ENCODE assay signal across 8 cellular contexts in genomic region chr6:125748534-125749111, GRCh38. TPM values are rescaled to one million over a fixed set of nuclear protein-coding genes. Genes with fewer than 3 reads are reported as not detected.
A peak's percentile ranks its signal among the peaks of the same experiment; 100 is the strongest.
DNase-seq lines count a peak whose midpoint lies in the region; FAIRE-seq and TF ChIP-seq lines count a peak whose summit lies in the region.

No MANE protein-coding gene starts in this region.

- no peaks in the 10 kb centered on the region for H3K9me3 ChIP-seq in astrocyte (ENCODE audit: insufficient read depth, low read depth, low read length)

- H3K9ac ChIP-seq in astrocyte (ENCODE audit: low read length) = peak overlapping the region; percentile 74

- peak overlapping the region; percentile 90 for H2AFZ ChIP-seq in astrocyte (ENCODE audit: low read depth, low read length)

- TF ChIP-seq CTCF in astrocyte (IDR thresholded peaks at IDR 0.05; ENCODE audit: insufficient read depth, low read depth, low read length) = no peak

- peak overlapping the region; percentile 32 for H3K27ac ChIP-seq in astrocyte (ENCODE audit: low read depth, low read length)
- peak overlapping the region; percentile 90 for H3K27ac ChIP-seq in temporal lobe (ENCODE audit: low read depth, low read length)

- peak overlapping the region; percentile 95 for H3K4me2 ChIP-seq in astrocyte (ENCODE audit: low read length)

- H3K4me3 Mint-ChIP-seq in astrocyte (ENCODE audit: unreplicated experiment) = peak overlapping the region; percentile 85

- no peaks in the 10 kb centered on the region for H4K20me1 ChIP-seq in astrocyte (ENCODE audit: insufficient read depth, low read length)

- peak; percentile 8 for DNase-seq in NCI-H1092 (lab: John Stamatoyannopoulos, UW)
- DNase-seq in NCI-H1092 treated with DMSO at 0.1 percent for 48 hours (lab: John Stamatoyannopoulos, UW) = no peak
- peak; percentile 84 for DNase-seq in NCI-H2171 treated with DMSO at 0.1 percent for 48 hours (lab: John Stamatoyannopoulos, UW)
- no peak for DNase-seq in astrocyte (ENCODE audit: low read depth)
- peak; percentile 59 for DNase-seq in left kidney (ENCODE audit: low read depth, low spot score)
- DNase-seq in stimulated activated naive CD4-positive, alpha-beta T cell treated with Interleukin-2 at 50 U/mL for 16 hours (lab: John Stamatoyannopoulos, UW) = no peak
- DNase-seq in hippocampal formation (lab: John Stamatoyannopoulos, UW) = no peak

- peaks cover 58% of the 10 kb centered on the region for H3K27me3 ChIP-seq in astrocyte (ENCODE audit: insufficient read depth, low read length)

- FAIRE-seq in astrocyte (lab: Jason Lieb, UNC) = no peak

- H3K27ac Mint-ChIP-seq in astrocyte (ENCODE audit: unreplicated experiment) = peak overlapping the region; percentile 83

- H3K9me3 Mint-ChIP-seq in astrocyte (ENCODE audit: unreplicated experiment) = no peaks in the 10 kb centered on the region

- H3K36me3 ChIP-seq in astrocyte (ENCODE audit: insufficient read depth, low read length) = no peaks in the 10 kb centered on the region

- H3K4me1 Mint-ChIP-seq in astrocyte (ENCODE audit: low read depth, unreplicated experiment) = peaks cover 6% of the 10 kb centered on the region

- H3K27me3 Mint-ChIP-seq in astrocyte (ENCODE audit: low read depth, unreplicated experiment) = peaks cover 24% of the 10 kb centered on the region

- no peaks in the 10 kb centered on the region for H3K79me2 ChIP-seq in astrocyte (ENCODE audit: insufficient read depth, low read length)

- H3K4me1 ChIP-seq in astrocyte (ENCODE audit: insufficient read depth, low read length) = peaks cover 15% of the 10 kb centered on the region

- H3K4me3 ChIP-seq in astrocyte (ENCODE audit: insufficient read depth, low read depth, low read length) = peak overlapping the region; percentile 70

- H3K36me3 Mint-ChIP-seq in astrocyte (ENCODE audit: low read depth, unreplicated experiment) = no peaks in the 10 kb centered on the region

RNA-seq across cellular contexts. Expression of gene HEY2, which starts 0.8 kb away (rescaled TPM):
- total RNA-seq in astrocyte = 1.0 and 2.4 TPM in 2 replicates
- total RNA-seq in temporal lobe = 0.98 TPM

RNA-seq across cellular contexts. Expression of gene NCOA7, which starts 42.1 kb away (rescaled TPM):
- total RNA-seq in astrocyte (25.4 and 26.0 TPM in 2 replicates), temporal lobe (29.7 TPM)

Comparison
In these comparisons a context has a peak if more than half of its experiments do, and no peak if none do; other contexts are left out.
1. DNase-seq: peak in NCI-H1092 (single experiment), NCI-H2171 treated with DMSO at 0.1 percent for 48 hours (single experiment) and left kidney (single experiment); none in NCI-H1092 treated with DMSO at 0.1 percent for 48 hours (single experiment), astrocyte (single experiment), stimulated activated naive CD4-positive, alpha-beta T cell treated with Interleukin-2 at 50 U/mL for 16 hours (single experiment) and hippocampal formation (0 of 2).